In the genomic region with DNA sequence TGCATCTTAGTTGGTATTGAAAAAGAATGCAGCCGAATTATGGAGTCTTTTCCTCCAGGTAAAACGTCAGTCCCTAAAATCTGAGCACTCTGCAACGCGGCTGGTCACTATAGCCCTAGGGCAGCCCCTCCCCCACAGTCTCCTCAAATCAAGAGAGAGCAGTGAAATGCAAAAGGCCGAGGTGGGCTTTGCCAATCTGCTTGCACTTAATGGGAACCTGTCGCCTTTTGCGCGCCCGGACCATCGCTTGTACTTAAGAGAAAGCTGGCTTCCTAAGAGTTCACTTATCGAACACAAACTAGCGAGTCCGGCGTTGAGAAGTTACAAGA, we compare ENCODE assay signal across 8 cellular contexts. TPM values are rescaled to one million over a fixed set of nuclear protein-coding genes. Genes with fewer than 3 reads are reported as not detected.
DNase-seq lines count a peak whose midpoint lies in the region; ATAC-seq and TF ChIP-seq lines count a peak whose summit lies in the region.

No MANE protein-coding gene starts in this region.

- peaks cover 8 to 40% (median 19%) of the 10 kb centered on the region in 3 donors for H3K36me3 Mint-ChIP-seq in CD8-positive, alpha-beta memory T cell
- H3K36me3 Mint-ChIP-seq in activated CD8-positive, alpha-beta T cell treated with anti-CD3 and anti-CD28 coated beads for 36 hours (ENCODE audit: low read depth), result peaks cover 47% of the 10 kb centered on the region

- H3K4me3 Mint-ChIP-seq in CD8-positive, alpha-beta memory T cell, result no peak overlapping the region
- no peak overlapping the region for H3K4me3 Mint-ChIP-seq in activated CD8-positive, alpha-beta T cell treated with anti-CD3 and anti-CD28 coated beads for 36 hours

- intact Hi-C loops in activated CD8-positive, alpha-beta T cell treated with anti-CD3 and anti-CD28 coated beads for 36 hours (cut with micrococcal nuclease), result loop anchor here (10.0 kb wide), 1 partner anchor 381 kb away; no protein-coding TSS in a partner anchor

- DNase-seq in CD8-positive, alpha-beta memory T cell, result no peak
- DNase-seq in NCI-H1694 treated with DMSO at 0.1 percent for 48 hours (lab: John Stamatoyannopoulos, UW), result peak; percentile 39
- DNase-seq in activated CD8-positive, alpha-beta T cell treated with anti-CD3 and anti-CD28 coated beads for 36 hours, result peak; percentile 71
- DNase-seq in stimulated activated CD4-positive, alpha-beta T cell treated with anti-CD3 and anti-CD28 coated beads, Interleukin-2, amount 100 ng/mL, for 24 hours, result peak; percentile 62 to 74
- no peak for DNase-seq in T-helper 9 cell
- no peak for DNase-seq in central memory CD4-positive, alpha-beta T cell

- H3K27me3 ChIP-seq in CD8-positive, alpha-beta memory T cell (ENCODE audit: insufficient read depth, low read length, poor library complexity, severe bottlenecking), result no peaks in the 10 kb centered on the region
- H3K27me3 ChIP-seq in iPS-15b (ENCODE audit: control insufficient read depth, insufficient read depth, low read length), result no peaks in the 10 kb centered on the region

- peaks cover 25 to 54% (median 39%) of the 10 kb centered on the region in 3 donors for H3K4me1 Mint-ChIP-seq in CD8-positive, alpha-beta memory T cell
- H3K4me1 Mint-ChIP-seq in activated CD8-positive, alpha-beta T cell treated with anti-CD3 and anti-CD28 coated beads for 36 hours (ENCODE audit: low read depth), result peaks cover 55% of the 10 kb centered on the region

- peaks cover 43% of the 10 kb centered on the region for H3K4me1 ChIP-seq in CD8-positive, alpha-beta memory T cell (ENCODE audit: insufficient read depth, low read length)
- H3K4me1 ChIP-seq in iPS-15b (ENCODE audit: control insufficient read depth, insufficient read depth, low read length), result peaks cover 3% of the 10 kb centered on the region

- H3K9me3 Mint-ChIP-seq in CD8-positive, alpha-beta memory T cell, result no peaks in the 10 kb centered on the region
- H3K9me3 Mint-ChIP-seq in activated CD8-positive, alpha-beta T cell treated with anti-CD3 and anti-CD28 coated beads for 36 hours, result no peaks in the 10 kb centered on the region

- CTCF ChIA-PET in CD8-positive, alpha-beta memory T cell (lab: Charles Lee), result interaction anchor here (1.0 to 6.1 kb wide), 15 partner anchors 8 to 379 kb away, joined by 3 to 138 read pairs (median 9); partner anchors contain the start of gene PAQR8
- CTCF ChIA-PET in activated CD8-positive, alpha-beta T cell treated with anti-CD3 and anti-CD28 coated beads for 36 hours (lab: Charles Lee), result interaction anchor here (1.0 to 8.9 kb wide), 17 partner anchors 9 to 381 kb away, joined by 3 to 201 read pairs (median 7); partner anchors contain the start of genes EFHC1 and PAQR8

- H3K9me3 ChIP-seq in CD8-positive, alpha-beta memory T cell (ENCODE audit: low read length), result no peaks in the 10 kb centered on the region
- no peaks in the 10 kb centered on the region for H3K9me3 ChIP-seq in iPS-15b (ENCODE audit: control insufficient read depth, insufficient read depth, low read length)

- POLR2A ChIA-PET in CD8-positive, alpha-beta memory T cell (lab: Charles Lee), result interaction anchor here (0.6 to 3.0 kb wide), 4 partner anchors 12 to 292 kb away, joined by 3 to 48 read pairs (median 10); partner anchors contain the start of gene PAQR8
- POLR2A ChIA-PET in activated CD8-positive, alpha-beta T cell treated with anti-CD3 and anti-CD28 coated beads for 36 hours (lab: Charles Lee), result interaction anchor here (0.6 to 6.1 kb wide), 21 partner anchors 10 to 292 kb away, joined by 3 to 54 read pairs (median 7); partner anchors contain the start of genes EFHC1 and PAQR8

- H3K27ac Mint-ChIP-seq in CD8-positive, alpha-beta memory T cell, result peak overlapping the region in 5 of 8 donors; percentile 39 to 84 (median 66)
- no peak overlapping the region for H3K27ac Mint-ChIP-seq in activated CD8-positive, alpha-beta T cell treated with anti-CD3 and anti-CD28 coated beads for 36 hours

- peak overlapping the region; percentile 96 for H3K9ac ChIP-seq in iPS-15b (ENCODE audit: low read depth, low read length)

- H3K36me3 ChIP-seq in CD8-positive, alpha-beta memory T cell (ENCODE audit: insufficient read depth, low read length), result peaks cover 22% of the 10 kb centered on the region
- peaks cover 29% of the 10 kb centered on the region for H3K36me3 ChIP-seq in iPS-15b (ENCODE audit: control insufficient read depth, insufficient read depth, low read length)

- peak overlapping the region; percentile 85 for H3K4me3 ChIP-seq in CD8-positive, alpha-beta memory T cell (ENCODE audit: low read length)
- peak overlapping the region; percentile 73 for H3K4me3 ChIP-seq in iPS-15b (ENCODE audit: low read depth, low read length)

- ATAC-seq in GM21723 (IDR thresholded peaks at IDR 0.05; ENCODE audit: unreplicated experiment), result peak; percentile 2
- ATAC-seq in activated CD8-positive, alpha-beta T cell treated with anti-CD3 and anti-CD28 coated beads for 36 hours, result no peak

- TF ChIP-seq CTCF in activated CD8-positive, alpha-beta T cell treated with anti-CD3 and anti-CD28 coated beads for 36 hours (IDR thresholded peaks at IDR 0.05), result no peak

- peak overlapping the region; percentile 71 for H3K27ac ChIP-seq in CD8-positive, alpha-beta memory T cell (ENCODE audit: low read depth, low read length)

- no peaks in the 10 kb centered on the region for H3K27me3 Mint-ChIP-seq in CD8-positive, alpha-beta memory T cell
- no peaks in the 10 kb centered on the region for H3K27me3 Mint-ChIP-seq in activated CD8-positive, alpha-beta T cell treated with anti-CD3 and anti-CD28 coated beads for 36 hours

RNA-seq across cellular contexts. Expression of gene MCM3, which starts 0.4 kb away (rescaled TPM):
- 100 to 1,000 TPM; 262 to 263 TPM for total RNA-seq in CD8-positive, alpha-beta memory T cell
- polyA plus RNA-seq in CD8-positive, alpha-beta memory T cell, result 59.0 TPM
- 100 to 1,000 TPM; 291 to 293 TPM for total RNA-seq in activated CD8-positive, alpha-beta T cell treated with anti-CD3 and anti-CD28 coated beads for 36 hours

RNA-seq across cellular contexts. Expression of gene IL17F, which starts 39.8 kb away (rescaled TPM):
- total RNA-seq in CD8-positive, alpha-beta memory T cell, result 1 to 10 TPM in 1 of 2 experiments, under 1 TPM in 1; 0.84 to 2.3 TPM
- polyA plus RNA-seq in CD8-positive, alpha-beta memory T cell, result not detected
- under 1 TPM; 0.76 to 0.86 TPM for total RNA-seq in activated CD8-positive, alpha-beta T cell treated with anti-CD3 and anti-CD28 coated beads for 36 hours

Comparison
In these comparisons a context has a peak if more than half of its experiments do, and no peak if none do; other contexts are left out.
1. DNase-seq: peak in NCI-H1694 treated with DMSO at 0.1 percent for 48 hours (single experiment), activated CD8-positive, alpha-beta T cell treated with anti-CD3 and anti-CD28 coated beads for 36 hours (single experiment) and stimulated activated CD4-positive, alpha-beta T cell treated with anti-CD3 and anti-CD28 coated beads, Interleukin-2, amount 100 ng/mL, for 24 hours (2 of 2); none in CD8-positive, alpha-beta memory T cell (0 of 5), T-helper 9 cell (single experiment) and central memory CD4-positive, alpha-beta T cell (single experiment).